ENCODE assay signal across 8 cellular contexts in the genomic region with DNA sequence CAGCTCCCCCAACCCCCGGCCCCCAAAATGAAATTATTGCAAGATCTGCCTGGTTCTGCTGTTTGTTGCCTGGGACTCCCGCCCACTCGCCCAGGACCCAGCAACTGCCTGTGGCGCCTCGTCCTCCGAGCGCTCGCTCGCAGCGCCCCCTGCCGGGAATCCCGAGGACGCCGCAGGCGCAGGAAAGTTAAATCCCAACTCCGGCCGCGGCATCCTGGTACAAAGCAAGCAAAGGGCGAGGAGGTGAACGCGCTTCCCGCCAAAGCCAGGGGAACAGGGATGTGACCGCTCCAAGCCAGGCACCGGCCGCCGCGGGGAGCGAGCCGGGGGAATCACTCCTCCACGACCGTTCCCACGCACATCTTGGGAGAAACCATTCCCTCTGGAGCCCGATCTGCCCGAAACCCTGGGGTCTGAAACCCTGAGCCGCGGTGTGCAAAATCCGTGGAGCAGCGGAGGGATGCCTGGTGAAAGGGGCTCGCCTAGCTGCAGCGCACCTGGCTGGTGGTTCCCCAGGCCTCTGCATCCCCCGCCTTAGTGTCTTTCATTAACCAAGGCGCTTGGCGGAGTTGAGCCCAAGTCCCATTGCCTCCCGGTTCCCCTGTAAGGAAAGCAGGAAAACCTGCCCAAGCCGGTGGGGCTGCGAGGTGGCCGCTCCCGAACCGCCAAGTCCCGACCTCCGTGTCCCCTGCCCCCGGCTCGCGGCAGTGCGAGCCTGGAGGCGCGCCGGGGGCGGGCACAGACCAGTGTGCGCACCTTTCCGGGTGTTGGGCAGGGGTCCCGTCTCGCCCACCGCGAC. TPM values are rescaled to one million over a fixed set of nuclear protein-coding genes. Genes with fewer than 3 reads are reported as not detected.
DNase-seq lines count a peak whose midpoint lies in the region; ATAC-seq, FAIRE-seq and TF ChIP-seq lines count a peak whose summit lies in the region.

No MANE protein-coding gene starts in this region.

- H3K36me3 ChIP-seq in Caco-2 (ENCODE audit: control insufficient read depth, insufficient read depth, low read length) (no peaks in the 10 kb centered on the region), colonic mucosa (no peaks in the 10 kb centered on the region)

- intact Hi-C loops in Caco-2 (cut with micrococcal nuclease; ENCODE audit: unreplicated experiment) (loop anchor here (1.0 to 5.0 kb wide), 6 partner anchors 80 to 777 kb away; no protein-coding TSS in a partner anchor), colonic mucosa (cut with DNase I) (loop anchor here (5.0 kb wide), 1 partner anchor 182 kb away; no protein-coding TSS in a partner anchor)

- H3K4me1 Mint-ChIP-seq in Caco-2 (ENCODE audit: low read depth, unreplicated experiment) (peaks cover 6% of the 10 kb centered on the region), T-helper 17 cell (peaks cover 7% of the 10 kb centered on the region)

- peak overlapping the region; percentile 56 for H3K27ac Mint-ChIP-seq in Caco-2 (ENCODE audit: unreplicated experiment)
- no peak overlapping the region for H3K27ac Mint-ChIP-seq in T-helper 17 cell

- peak overlapping the region; percentile 62 for H3K27ac ChIP-seq in colonic mucosa
- H3K27ac ChIP-seq in layer of hippocampus (ENCODE audit: low read depth, low read length) = peak overlapping the region; percentile 36

- no peaks in the 10 kb centered on the region for H3K4me1 ChIP-seq in Caco-2
- no peaks in the 10 kb centered on the region for H3K4me1 ChIP-seq in colonic mucosa

- peak; percentile 93 for FAIRE-seq in HTR-8/SVneo (lab: Jason Lieb, UNC)

- CTCF ChIA-PET in Caco-2 (lab: Charles Lee) = interaction anchor here (0.6 to 2.0 kb wide), 3 partner anchors 52 to 389 kb away, joined by 3 to 5 read pairs (median 5); no protein-coding TSS in a partner anchor

- H3K36me3 Mint-ChIP-seq in Caco-2 (ENCODE audit: insufficient read depth, unreplicated experiment) = peaks cover 59% of the 10 kb centered on the region
- no peaks in the 10 kb centered on the region for H3K36me3 Mint-ChIP-seq in T-helper 17 cell (ENCODE audit: low read depth)

- POLR2A ChIA-PET in Caco-2 (lab: Charles Lee) = interaction anchor here (1.1 kb wide), 1 partner anchor 66 kb away, joined by 3 read pairs; no protein-coding TSS in a partner anchor

- DNase-seq in Caco-2 (peak; percentile 82 to 93), HTR-8/SVneo (ENCODE audit: insufficient read length, low spot score) (peak; percentile 89), T-helper 17 cell (peak; percentile 12 to 49 (median 21)), colonic mucosa (peak; percentile 92)
- DNase-seq in stimulated activated CD4-positive, alpha-beta T cell treated with anti-CD3 and anti-CD28 coated beads, Interleukin-15, amount 100 ng/mL, for 48 hours (ENCODE audit: low read depth in 2 of 2) = peak; percentile 15 to 44

- ATAC-seq in GM19397 (IDR thresholded peaks at IDR 0.05; ENCODE audit: unreplicated experiment) = peak; percentile 52
- ATAC-seq in T-helper 17 cell = peak; percentile 37
- ATAC-seq in HG02970 (IDR thresholded peaks at IDR 0.05; ENCODE audit: low FRiP score, unreplicated experiment) = no peak

- peak; percentile 90 to 94 for TF ChIP-seq CTCF in Caco-2 (IDR thresholded peaks at IDR 0.05; ENCODE audit: insufficient read depth in 1 of 2, low read depth in 1 of 2, low read length in 1 of 2, severe bottlenecking in 1 of 2, unreplicated experiment in 1 of 2)
- TF ChIP-seq CTCF in colonic mucosa (IDR thresholded peaks at IDR 0.05) = peak; percentile 73

- H3K27me3 Mint-ChIP-seq in Caco-2 (ENCODE audit: insufficient read depth, unreplicated experiment) = no peaks in the 10 kb centered on the region
- H3K27me3 Mint-ChIP-seq in T-helper 17 cell = peaks cover 34% of the 10 kb centered on the region

- H3K4me3 Mint-ChIP-seq in Caco-2 (ENCODE audit: unreplicated experiment) (peak overlapping the region; percentile 96), T-helper 17 cell (peak overlapping the region; percentile 81)

- no TSS peak for BruUV-seq in Caco-2 (replicated peaks; lab: Mats Ljungman, UMichigan)

- H3K27me3 ChIP-seq in Caco-2 (replicated peaks; ENCODE audit: control insufficient read depth, insufficient read depth, low read length) (no peaks in the 10 kb centered on the region), colonic mucosa (no peaks in the 10 kb centered on the region), layer of hippocampus (ENCODE audit: control insufficient read depth, insufficient read depth, low read length) (no peaks in the 10 kb centered on the region)

- H3K9ac ChIP-seq in colonic mucosa (ENCODE audit: low read depth in 2 of 2, low read length in 2 of 2) = peak overlapping the region; percentile 89 to 91

- H3K4me3 ChIP-seq in Caco-2 (ENCODE audit: low read depth, low read length) (peak overlapping the region; percentile 94), colonic mucosa (peak overlapping the region; percentile 60)

- no peaks in the 10 kb centered on the region for H3K9me3 Mint-ChIP-seq in Caco-2 (ENCODE audit: unreplicated experiment)

- H3K9me3 ChIP-seq in Caco-2 (no peaks in the 10 kb centered on the region), T-helper 17 cell (ENCODE audit: control insufficient read depth, low read length, poor library complexity, severe bottlenecking) (no peaks in the 10 kb centered on the region), colonic mucosa (no peaks in the 10 kb centered on the region)

RNA-seq across cellular contexts. Expression of a gene that starts 1.2 kb away (rescaled TPM):
- total RNA-seq in Caco-2 (2022) = 27.4 and 34.3 TPM in 2 replicates
- total RNA-seq in T-helper 17 cell = under 1 TPM; 0.75 to 0.94 TPM
- total RNA-seq in colonic mucosa = 10 to 100 TPM; 23.3 to 32.7 TPM

Comparison
In these comparisons a context has a peak if more than half of its experiments do, and no peak if none do; other contexts are left out.
1. DNase-seq: peak in every context shown above with its lines; median percentile 92 in colonic mucosa; 89 in HTR-8/SVneo; 88 in Caco-2; 30 in stimulated activated CD4-positive, alpha-beta T cell treated with anti-CD3 and anti-CD28 coated beads, Interleukin-15, amount 100 ng/mL, for 48 hours; 21 in T-helper 17 cell.
2. RNA of a gene that starts 1.2 kb away (total RNA-seq): 27.4 to 34.3 TPM in Caco-2 and 23.3 to 32.7 TPM in colonic mucosa; 0.75 to 0.94 TPM in T-helper 17 cell; every median in the first group is over 10 times any median in the second.